8 cellular contexts compared by ENCODE assay signal in genomic region chr12:100716949-100717732, GRCh38.
DNase-seq lines count a peak whose midpoint lies in the region; ATAC-seq, FAIRE-seq and TF ChIP-seq lines count a peak whose summit lies in the region.

No MANE protein-coding gene starts in this region.

- CTCF ChIA-PET in A549 (lab: Yijun Ruan, JAX) (interaction anchor here (2.5 kb wide), 1 partner anchor 17 kb away, joined by 9 read pairs; no protein-coding TSS in a partner anchor), HEK293 (lab: Yijun Ruan, JAX) (interaction anchor here (0.6 kb wide), 1 partner anchor 13 kb away, joined by 4 read pairs; no protein-coding TSS in a partner anchor), H1 (lab: Charles Lee; ENCODE audit: partially characterized antibody) (interaction anchor here (0.9 to 2.3 kb wide), 11 partner anchors 12 to 369 kb away, joined by 3 to 29 read pairs (median 4); no protein-coding TSS in a partner anchor)

- TF ChIP-seq CTCF in A549 (IDR thresholded peaks at IDR 0.05) (no peak), HEK293 (tag by site-specific recombination; IDR thresholded peaks at IDR 0.05) (no peak), H1 (IDR thresholded peaks at IDR 0.05; ENCODE audit: control extremely low read depth in 1 of 3, insufficient read depth in 1 of 3, low read depth in 1 of 3, low read length in 3 of 3) (no peak)

- H3K4me3 ChIP-seq in A549 = peak overlapping the region; percentile 45
- H3K4me3 ChIP-seq in HEK293 (ENCODE audit: low read depth, low read length) = peak overlapping the region; percentile 42
- peak overlapping the region; percentile 42 to 64 (median 52) for H3K4me3 ChIP-seq in H1 (ENCODE audit: extremely low read depth in 1 of 4, insufficient read depth in 2 of 4, low read depth in 3 of 4, low read length in 4 of 4)
- peak overlapping the region; percentile 71 for H3K4me3 ChIP-seq in mesodermal cell (ENCODE audit: extremely low read depth, insufficient read depth, low read length, poor library complexity, severe bottlenecking)

- H3K36me3 ChIP-seq in HEK293 (ENCODE audit: control insufficient read depth in 2 of 2, insufficient read depth in 1 of 2, low read length in 2 of 2) (no peaks in the 10 kb centered on the region), H1 (ENCODE audit: control insufficient read depth in 2 of 4, insufficient read depth in 4 of 4, low read length in 3 of 4) (no peaks in the 10 kb centered on the region), mesodermal cell (ENCODE audit: control insufficient read depth, insufficient read depth, low read length) (no peaks in the 10 kb centered on the region)

- ATAC-seq in A549 (peak; percentile 66 to 75), HG03354 (IDR thresholded peaks at IDR 0.05; ENCODE audit: poor library complexity, severe bottlenecking, unreplicated experiment) (no peak), GM21529 (IDR thresholded peaks at IDR 0.05; ENCODE audit: unreplicated experiment) (no peak), HG02623 (IDR thresholded peaks at IDR 0.05; ENCODE audit: unreplicated experiment) (no peak)

- POLR2A ChIA-PET in A549 (lab: Yijun Ruan, JAX) = no interaction called here
- POLR2A ChIA-PET in HEK293 (lab: Yijun Ruan, JAX) = no interaction called here
- POLR2A ChIA-PET in H1 (lab: Charles Lee; ENCODE audit: partially characterized antibody) = no interaction called here

- no peak overlapping the region for H3K14ac ChIP-seq in H1 (ENCODE audit: insufficient read length)

- peaks cover 11% of the 10 kb centered on the region for H3K23me2 ChIP-seq in H1 (ENCODE audit: low read depth, low read length)

- H2BK15ac ChIP-seq in H1 (ENCODE audit: low read length) = no peak overlapping the region

- no peak overlapping the region for H2BK5ac ChIP-seq in H1 (ENCODE audit: low read depth, low read length)

- H4K8ac ChIP-seq in H1 (ENCODE audit: extremely low read depth, insufficient read depth, low read length) = peak overlapping the region; percentile 57

- H2BK20ac ChIP-seq in H1 (ENCODE audit: low read length) = no peak overlapping the region

- H3K56ac ChIP-seq in H1 (replicated peaks; ENCODE audit: insufficient read length, low read depth, low read length) = no peak overlapping the region

- no peak for TF ChIP-seq EP300 in A549 (IDR thresholded peaks at IDR 0.05)
- no peak for TF ChIP-seq EP300 in H1 (IDR thresholded peaks at IDR 0.05; ENCODE audit: borderline replicate concordance in 1 of 2, low read depth in 2 of 2, low read length in 2 of 2)

- peak overlapping the region; percentile 20 for H4K91ac ChIP-seq in H1 (replicated peaks; ENCODE audit: insufficient read length, low read length)

- H3K18ac ChIP-seq in H1 (ENCODE audit: extremely low read depth, low read length) = no peak overlapping the region

- no peak overlapping the region for H2AK5ac ChIP-seq in H1 (ENCODE audit: low read depth, low read length)

- 16% methylated on average over 49 of the region's 100 CpGs for WGBS in A549 (ENCODE audit: missing lambda C conversion rate)
- WGBS in H1 (ENCODE audit: extremely low coverage in 1 of 2, insufficient coverage in 1 of 2, insufficient read length in 1 of 2, insufficient replicate concordance in 2 of 2, low coverage in 1 of 2, low lambda C conversion rate in 2 of 2, missing lambda C conversion rate in 1 of 2), 2 experiments = 3% methylated on average over 44 of the region's 100 CpGs; no CpG with 5 or more reads in 1 of the 2 experiments
- 3 to 4% methylated on average over 61 to 90 of the region's 100 CpGs for WGBS in mesodermal cell (ENCODE audit: insufficient coverage in 2 of 2), 2 experiments

- H3K79me1 ChIP-seq in H1 (ENCODE audit: low read depth, low read length) = no peaks in the 10 kb centered on the region

- no peak overlapping the region; a peak in 1 of 7 replicates for H3K9ac ChIP-seq in H1 (replicated peaks in 1 of 4; ENCODE audit: extremely low read depth in 1 of 4, low read depth in 3 of 4, low read length in 3 of 4)

- TF ChIP-seq POLR2A in A549 (IDR thresholded peaks at IDR 0.05; ENCODE audit: low read length) (no peak), H1 (IDR thresholded peaks at IDR 0.05; ENCODE audit: control extremely low read depth in 1 of 2, low read depth in 2 of 2, low read length in 2 of 2) (no peak)

- no peak overlapping the region for H3K4ac ChIP-seq in H1 (replicated peaks; ENCODE audit: insufficient read length, low read depth, low read length)

- TF ChIP-seq RAD21 in A549 (conservative IDR thresholded peaks at IDR 0.05 in 1 of 2, IDR thresholded peaks at IDR 0.05 in 1 of 2) (no peak), H1 (IDR thresholded peaks at IDR 0.05 in 1 of 2, conservative IDR thresholded peaks at IDR 0.05 in 1 of 2; ENCODE audit: low read depth in 2 of 2, low read length in 2 of 2) (no peak)

- no peak overlapping the region for H3K23ac ChIP-seq in H1 (ENCODE audit: insufficient read length)

- FAIRE-seq in A549 (lab: Jason Lieb, UNC) (no peak), H1 (lab: Jason Lieb, UNC) (no peak)

- no peak overlapping the region for H2BK120ac ChIP-seq in H1 (replicated peaks; ENCODE audit: low read depth, low read length)

- peak overlapping the region; percentile 6; the same call in 1 of the 2 replicates for H2AFZ ChIP-seq in H1 (ENCODE audit: low read length)

- H2BK12ac ChIP-seq in H1 (ENCODE audit: low read depth, low read length) = no peak overlapping the region

- H4K5ac ChIP-seq in H1 (ENCODE audit: insufficient read length, low read depth, low read length) = no peak overlapping the region

- H3K27me3 ChIP-seq in H1 (replicated peaks in 1 of 4; ENCODE audit: control insufficient read depth in 3 of 4, extremely low read depth in 1 of 4, insufficient read depth in 3 of 4, low read length in 3 of 4) = peaks cover 20 to 43% (median 32%) of the 10 kb centered on the region in 4 experiments

- H3K4me2 ChIP-seq in A549 = peak overlapping the region; percentile 85
- peak overlapping the region; percentile 78 to 90 for H3K4me2 ChIP-seq in H1 (ENCODE audit: insufficient read depth in 1 of 2, low read depth in 2 of 2, low read length in 2 of 2)

- no peaks in the 10 kb centered on the region for H3K4me1 ChIP-seq in A549
- no peaks in the 10 kb centered on the region for H3K4me1 ChIP-seq in HEK293 (ENCODE audit: control insufficient read depth, insufficient read depth, low read length)
- peaks cover 0 to 8% (median 4%) of the 10 kb centered on the region in 4 experiments for H3K4me1 ChIP-seq in H1 (replicated peaks in 1 of 4; ENCODE audit: control insufficient read depth in 3 of 4, insufficient read depth in 4 of 4, low read length in 3 of 4)
- H3K4me1 ChIP-seq in mesodermal cell (ENCODE audit: control insufficient read depth, insufficient read depth, low read length, poor library complexity, severe bottlenecking) = peaks cover 30% of the 10 kb centered on the region

- H3K79me2 ChIP-seq in H1 (ENCODE audit: control insufficient read depth in 1 of 2, insufficient read depth in 2 of 2, low read length in 2 of 2) = no peaks in the 10 kb centered on the region

- H3K27ac ChIP-seq in A549 (peak overlapping the region in 1 of 2 experiments; percentile 74; a peak in 3 of 6 replicates), HEK293 (ENCODE audit: extremely low read depth, low read depth, low read length) (no peak overlapping the region), H1 (ENCODE audit: low read depth, low read length) (no peak overlapping the region), mesodermal cell (ENCODE audit: low read depth, low read length, severe bottlenecking) (peak overlapping the region; percentile 77)

- DNase-seq in A549 (ENCODE audit: low read depth in 1 of 2, low spot score in 1 of 2) (peak in 1 of 2 experiments; percentile 28), H1 (ENCODE audit: low read depth in 1 of 2, low spot score in 2 of 2) (peak in 1 of 2 experiments; percentile 72), nucleus accumbens (lab: John Stamatoyannopoulos, UW) (no peak)

- no peaks in the 10 kb centered on the region for H4K20me1 ChIP-seq in H1 (replicated peaks in 1 of 2; ENCODE audit: control insufficient read depth in 1 of 2, insufficient read depth in 2 of 2, low read length in 2 of 2)

- H3K9me3 ChIP-seq in A549 = no peaks in the 10 kb centered on the region
- H3K9me3 ChIP-seq in HEK293 (ENCODE audit: control insufficient read depth, insufficient read depth, low read depth, low read length) = no peaks in the 10 kb centered on the region
- H3K9me3 ChIP-seq in H1 (ENCODE audit: insufficient read depth in 2 of 2, low read depth in 1 of 2, low read length in 1 of 2) = no peaks in the 10 kb centered on the region
- no peaks in the 10 kb centered on the region for H3K9me3 ChIP-seq in mesodermal cell (ENCODE audit: control insufficient read depth, low read length)

TF ChIP-seq in A549, 52 proteins besides CTCF, POLR2A, EP300 and RAD21 (continues in another document):
- TF ChIP-seq HEYL (CRISPR knock-in tag; IDR thresholded peaks at IDR 0.05) (no peak), MAFK (IDR thresholded peaks at IDR 0.05; ENCODE audit: partially characterized antibody) (no peak), FOXS1 (CRISPR knock-in tag; IDR thresholded peaks at IDR 0.05) (no peak)

TF ChIP-seq in H1, 55 proteins besides CTCF, POLR2A, EP300 and RAD21:
- TF ChIP-seq ZNF274 (IDR thresholded peaks at IDR 0.05; ENCODE audit: borderline replicate concordance, extremely low read depth, low read length) (no peak), KDM4A (IDR thresholded peaks at IDR 0.05; ENCODE audit: low read depth, low read length, severe bottlenecking) (peak; percentile 87), TBP (IDR thresholded peaks at IDR 0.05; ENCODE audit: low read depth, low read length) (no peak), JUN (IDR thresholded peaks at IDR 0.05; ENCODE audit: low read depth, low read length) (no peak), EGR1 (IDR thresholded peaks at IDR 0.05; ENCODE audit: borderline replicate concordance, low read depth, low read length) (no peak), RNF2 (IDR thresholded peaks at IDR 0.05; ENCODE audit: borderline replicate concordance, low read depth, low read length, missing control alignments, poor library complexity, severe bottlenecking) (peak; percentile 31), ASH2L (IDR thresholded peaks at IDR 0.05; ENCODE audit: low read length) (peak; percentile 74), SUZ12 (IDR thresholded peaks at IDR 0.05; ENCODE audit: low read length) (peak; percentile 82), SAP30 (IDR thresholded peaks at IDR 0.05; ENCODE audit: insufficient read depth, insufficient replicate concordance, low read length) (no peak), CREB1 (IDR thresholded peaks at IDR 0.05) (no peak), EZH2 (IDR thresholded peaks at IDR 0.05; ENCODE audit: low read depth, low read length, severe bottlenecking) (peak; percentile 65), HDAC2 (IDR thresholded peaks at IDR 0.05; ENCODE audit: borderline replicate concordance in 1 of 2, low read depth in 2 of 2, low read length in 2 of 2) (peak in 1 of 2 experiments; percentile 36; a peak in 1 of 4 replicates), NANOG (IDR thresholded peaks at IDR 0.05; ENCODE audit: insufficient read depth, low read depth, low read length, poor library complexity, severe bottlenecking) (no peak)

Comparison
In these comparisons a context has a peak if more than half of its experiments do, and no peak if none do; other contexts are left out.
1. ATAC-seq: peak in A549 (2 of 2); none in HG03354 (single experiment), GM21529 (single experiment) and HG02623 (single experiment).
2. Peak in every context shown above with its lines, with median percentiles within 50 percentile points of each other: H3K4me3 ChIP-seq.